Comparison of ENCODE assay signal across 8 cellular contexts in genomic region chr20:18287546-18287914, GRCh38. TPM values are rescaled to one million over a fixed set of nuclear protein-coding genes. Genes with fewer than 3 reads are reported as not detected.
DNase-seq lines count a peak whose midpoint lies in the region; ATAC-seq, FAIRE-seq and TF ChIP-seq lines count a peak whose summit lies in the region.

No MANE protein-coding gene starts in this region.

- POLR2A ChIA-PET in GM10248 (lab: Yijun Ruan, JAX), result no interaction called here

- peaks cover 13% of the 10 kb centered on the region for H3K4me1 ChIP-seq in mononuclear cell (ENCODE audit: insufficient read depth, low read length)

- peaks cover 6% of the 10 kb centered on the region for H3K36me3 ChIP-seq in bronchial epithelial cell (ENCODE audit: control insufficient read depth, insufficient read depth, low read length)

- peaks cover 14% of the 10 kb centered on the region for H3K9me3 ChIP-seq in mononuclear cell (ENCODE audit: low read depth, low read length)

- TF ChIP-seq CTCF in AG09309 (IDR thresholded peaks at IDR 0.05; ENCODE audit: control insufficient read depth, insufficient read depth, low read depth, low read length, missing control alignments) (no peak), bronchial epithelial cell (IDR thresholded peaks at IDR 0.05; ENCODE audit: insufficient read depth, low read length, severe bottlenecking) (no peak), GM10248 (IDR thresholded peaks at IDR 0.05; ENCODE audit: control extremely low read depth, extremely low read depth, low read depth, missing control alignments) (no peak)

- ATAC-seq in HG03439 (IDR thresholded peaks at IDR 0.05; ENCODE audit: unreplicated experiment) (peak; percentile 1), esophagus mucosa (no peak)

- peak overlapping the region; percentile 99 for H3K4me3 ChIP-seq in AG09309 (ENCODE audit: control insufficient read depth, low read depth, low read length)
- peak overlapping the region; percentile 95 for H3K4me3 ChIP-seq in bronchial epithelial cell (ENCODE audit: low read depth, low read length)
- peak overlapping the region; percentile 86 for H3K4me3 ChIP-seq in mononuclear cell (ENCODE audit: low read length)

- DNase-seq in AG09309 (ENCODE audit: low read depth) (no peak), bronchial epithelial cell (ENCODE audit: low read depth) (no peak), NCI-H187 (lab: John Stamatoyannopoulos, UW) (no peak), NOMO-1 treated with dmso at 0.1 percent for 144 hours (lab: John Stamatoyannopoulos, UW; ENCODE audit: unreplicated experiment) (no peak), GM10248 (ENCODE audit: extremely low spot score) (no peak)

- FAIRE-seq in bronchial epithelial cell (lab: Jason Lieb, UNC), result no peak

- CTCF ChIA-PET in GM10248 (lab: Yijun Ruan, JAX), result interaction anchor here (1.0 to 1.6 kb wide), 4 partner anchors 8 to 504 kb away, joined by 3 to 5 read pairs (median 4); no protein-coding TSS in a partner anchor

- H3K27me3 ChIP-seq in bronchial epithelial cell (ENCODE audit: control insufficient read depth, insufficient read depth, low read length), result no peaks in the 10 kb centered on the region
- peaks cover 34% of the 10 kb centered on the region for H3K27me3 ChIP-seq in mononuclear cell (ENCODE audit: insufficient read depth, low read length)

RNA-seq across cellular contexts. Expression of gene ZNF133, which starts 0.8 kb away (rescaled TPM):
- 30.8 and 33.3 TPM in 2 replicates for total RNA-seq in bronchial epithelial cell
- 1.5 TPM for total RNA-seq in mononuclear cell
- total RNA-seq in esophagus mucosa, result 7.1 TPM
